In the genomic region with DNA sequence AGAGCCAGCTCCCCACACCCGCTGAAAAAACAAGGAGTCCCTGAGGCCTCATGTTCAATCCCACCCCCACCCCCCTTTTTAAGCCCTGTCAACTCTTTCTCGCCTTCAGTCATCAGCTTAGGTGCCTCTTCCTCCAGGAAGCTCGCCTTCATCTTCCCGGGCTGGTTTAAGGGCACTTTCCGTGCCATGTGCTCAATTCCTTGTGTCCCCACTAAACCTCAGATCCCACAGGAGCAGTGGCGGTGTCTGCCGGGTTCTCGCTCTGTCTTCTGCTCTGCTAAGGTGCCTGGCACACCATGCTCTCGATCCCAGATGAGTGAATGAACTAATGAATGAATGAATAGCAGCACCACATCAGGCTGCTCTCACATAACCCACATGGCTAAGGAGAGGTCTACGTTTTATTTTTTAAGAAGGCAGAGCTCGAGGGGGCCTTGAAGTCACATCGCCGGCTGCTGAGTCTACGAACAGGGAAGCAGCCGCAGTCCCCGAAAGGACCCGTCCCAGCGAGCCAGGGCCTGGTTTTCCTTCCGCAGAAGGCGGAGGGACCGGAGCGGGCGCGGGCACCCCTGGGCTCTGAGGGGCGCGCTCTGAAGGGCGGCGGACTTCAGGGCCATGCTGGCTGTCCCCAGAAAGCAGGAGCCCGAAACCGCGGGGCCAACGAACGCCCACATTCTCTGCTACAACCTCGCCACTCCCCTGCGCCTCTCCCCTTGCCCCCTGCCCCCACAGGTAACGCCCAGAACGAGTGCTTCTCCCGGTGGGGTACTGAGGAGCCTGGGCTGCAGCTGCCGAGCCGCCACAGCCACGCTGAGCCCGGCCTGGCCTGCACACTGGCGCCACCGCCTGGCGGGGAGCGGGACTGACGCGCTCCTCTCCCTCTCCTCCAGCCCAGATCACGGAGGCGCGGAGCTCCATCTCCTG, we compare ENCODE assay signal across 8 cellular contexts.
DNase-seq lines count a peak whose midpoint lies in the region; ATAC-seq lines count a peak whose summit lies in the region.

No MANE protein-coding gene starts in this region.

- H3K27me3 ChIP-seq in BLaER1, result no peaks in the 10 kb centered on the region
- peaks cover 17% of the 10 kb centered on the region for H3K27me3 ChIP-seq in muscle layer of duodenum (ENCODE audit: low read depth, low read length)

- H3K36me3 ChIP-seq in BLaER1 (no peaks in the 10 kb centered on the region), muscle layer of duodenum (ENCODE audit: control insufficient read depth in 1 of 2, insufficient read depth in 2 of 2, low read length in 2 of 2) (no peaks in the 10 kb centered on the region)

- H4K20me1 ChIP-seq in BLaER1, result no peaks in the 10 kb centered on the region

- peak; percentile 56 for ATAC-seq in HG03378 (IDR thresholded peaks at IDR 0.05; ENCODE audit: unreplicated experiment)
- peak; percentile 97 for ATAC-seq in esophagus mucosa

- peak overlapping the region; percentile 95 for H3K4me2 ChIP-seq in BLaER1

- peak overlapping the region; percentile 63 for H3K27ac ChIP-seq in BLaER1
- no peak overlapping the region for H3K27ac ChIP-seq in muscle layer of duodenum (ENCODE audit: low read length)

- no peaks in the 10 kb centered on the region for H3K9me3 ChIP-seq in BLaER1
- H3K9me3 ChIP-seq in muscle layer of duodenum (ENCODE audit: control insufficient read depth in 1 of 2, low read length in 2 of 2), result no peaks in the 10 kb centered on the region

- peak; percentile 48 for DNase-seq in GM19240 (ENCODE audit: insufficient read length, low spot score)
- peak; percentile 11 for DNase-seq in NCI-H82 treated with DMSO at 0.1 percent for 48 hours (lab: John Stamatoyannopoulos, UW; ENCODE audit: unreplicated experiment)
- peak; percentile 52 for DNase-seq in activated T-cell treated with anti-CD3 and anti-CD28 coated beads for 1 hour (ENCODE audit: low read depth)
- DNase-seq in stimulated activated CD8-positive, alpha-beta memory T cell treated with anti-CD3 and anti-CD28 coated beads, Interleukin-7, amount 100 ng/mL, for 1 hour (ENCODE audit: low read depth in 2 of 2), result peak; percentile 33 to 56

- peak overlapping the region; percentile 67 for H3K4me3 ChIP-seq in BLaER1
- peak overlapping the region; percentile 23 to 62 for H3K4me3 ChIP-seq in muscle layer of duodenum (ENCODE audit: low read depth in 1 of 2, low read length in 2 of 2)

- H3K9ac ChIP-seq in BLaER1, result peak overlapping the region; percentile 71

- H3K4me1 ChIP-seq in BLaER1, result peaks cover 7% of the 10 kb centered on the region
- H3K4me1 ChIP-seq in muscle layer of duodenum (ENCODE audit: control insufficient read depth in 1 of 2, insufficient read depth in 2 of 2, low read length in 2 of 2), result peaks cover 0 to 3% of the 10 kb centered on the region in 2 donors
